Comparison of ENCODE assay signal across 8 cellular contexts in genomic region chr9:95505072-95505471, GRCh38. TPM values are rescaled to one million over a fixed set of nuclear protein-coding genes. Genes with fewer than 3 reads are reported as not detected.
DNase-seq lines count a peak whose midpoint lies in the region; ATAC-seq, FAIRE-seq and TF ChIP-seq lines count a peak whose summit lies in the region.

No MANE protein-coding gene starts in this region.

- H3K36me3 Mint-ChIP-seq in CD4-positive, alpha-beta T cell (ENCODE audit: low read depth): peaks cover 24% of the 10 kb centered on the region

- POLR2A ChIA-PET in CD4-positive, alpha-beta T cell (lab: Charles Lee): interaction anchor here (0.5 to 6.7 kb wide), 3 partner anchors 11 to 43 kb away, joined by 3 to 99 read pairs (median 4); no protein-coding TSS in a partner anchor

- H3K36me3 ChIP-seq in duodenal mucosa (ENCODE audit: control insufficient read depth in 1 of 2, insufficient read depth in 2 of 2, low read length in 2 of 2): peaks cover 0 to 1% of the 10 kb centered on the region in 2 donors
- peaks cover 68% of the 10 kb centered on the region for H3K36me3 ChIP-seq in neuron (ENCODE audit: insufficient read depth, low read length)

- H3K4me3 Mint-ChIP-seq in CD4-positive, alpha-beta T cell: peak overlapping the region; percentile 91

- no peaks in the 10 kb centered on the region for H3K9me3 ChIP-seq in CD4-positive, alpha-beta T cell (ENCODE audit: control insufficient read depth, low read length)
- no peaks in the 10 kb centered on the region for H3K9me3 ChIP-seq in duodenal mucosa (ENCODE audit: control insufficient read depth in 1 of 2, low read length in 2 of 2)
- no peaks in the 10 kb centered on the region for H3K9me3 ChIP-seq in neuron (ENCODE audit: low read length)

- no peak overlapping the region for H3K9ac ChIP-seq in duodenal mucosa (ENCODE audit: low read depth in 1 of 2, low read length in 2 of 2)

- peaks cover 31% of the 10 kb centered on the region for H3K27me3 Mint-ChIP-seq in CD4-positive, alpha-beta T cell

- no peak for DNase-seq in CD4-positive, alpha-beta T cell
- DNase-seq in LNCaP clone FGC (ENCODE audit: low read depth): no peak
- DNase-seq in frontal cortex (ENCODE audit: low spot score in 2 of 2): no peak
- DNase-seq in dermis blood vessel endothelial cell: no peak
- no peak for DNase-seq in pons (ENCODE audit: low spot score)

- H2AFZ ChIP-seq in neuron (ENCODE audit: low read depth, low read length): no peak overlapping the region

- intact Hi-C loops in CD4-positive, alpha-beta T cell (cut with DNase I, micrococcal nuclease): loop anchor here in 1 of 2 experiments (5.0 to 10.0 kb wide), 2 partner anchors 372 to 780 kb away; partner anchors contain the start of genes AOPEP and ERCC6L2

- peaks cover 9 to 17% of the 10 kb centered on the region in 2 donors for H3K4me1 ChIP-seq in duodenal mucosa (ENCODE audit: control insufficient read depth in 1 of 2, insufficient read depth in 2 of 2, low read length in 2 of 2)
- H3K4me1 ChIP-seq in neuron (ENCODE audit: insufficient read depth, low read length): peaks cover 52% of the 10 kb centered on the region

- H3K4me1 Mint-ChIP-seq in CD4-positive, alpha-beta T cell (ENCODE audit: low read depth): peaks cover 54% of the 10 kb centered on the region

- H3K4me3 ChIP-seq in LNCaP clone FGC (ENCODE audit: low read depth, low read length) (peak overlapping the region; percentile 63), duodenal mucosa (ENCODE audit: low read depth in 1 of 2, low read length in 2 of 2) (peak overlapping the region; percentile 41 to 61), neuron (ENCODE audit: low read length) (peak overlapping the region; percentile 99)

- H3K27ac ChIP-seq in CD4-positive, alpha-beta T cell (ENCODE audit: low read depth, low read length): no peak overlapping the region
- H3K27ac ChIP-seq in duodenal mucosa (ENCODE audit: low read depth, low read length): no peak overlapping the region

- no peak for FAIRE-seq in frontal cortex (lab: Jason Lieb, UNC)

- no peaks in the 10 kb centered on the region for H3K9me3 Mint-ChIP-seq in CD4-positive, alpha-beta T cell

- peak overlapping the region; percentile 59 for H3K27ac Mint-ChIP-seq in CD4-positive, alpha-beta T cell

- CTCF ChIA-PET in CD4-positive, alpha-beta T cell (lab: Charles Lee): no interaction called here

- ATAC-seq in CD4-positive, alpha-beta T cell (ENCODE audit: poor library complexity): no peak
- no peak for ATAC-seq in GM21825 (IDR thresholded peaks at IDR 0.05; ENCODE audit: unreplicated experiment)

- TF ChIP-seq CTCF in CD4-positive, alpha-beta T cell (IDR thresholded peaks at IDR 0.05): no peak
- TF ChIP-seq CTCF in LNCaP clone FGC (IDR thresholded peaks at IDR 0.05; ENCODE audit: control insufficient read depth, extremely low read depth, insufficient read depth): no peak

- H3K27me3 ChIP-seq in CD4-positive, alpha-beta T cell (ENCODE audit: control insufficient read depth, insufficient read depth, low read length): peaks cover 11% of the 10 kb centered on the region
- H3K27me3 ChIP-seq in duodenal mucosa (ENCODE audit: control insufficient read depth in 1 of 2, insufficient read depth in 2 of 2, low read length in 2 of 2): no peaks in the 10 kb centered on the region
- H3K27me3 ChIP-seq in neuron (ENCODE audit: insufficient read depth, low read length): no peaks in the 10 kb centered on the region

RNA-seq across cellular contexts. Expression of gene PTCH1, which starts 11.7 kb away (rescaled TPM):
- 10 to 100 TPM; 15.8 to 17.0 TPM for total RNA-seq in CD4-positive, alpha-beta T cell
- total RNA-seq in frontal cortex: 8.2 TPM
- 3.4 and 6.9 TPM in 2 replicates for total RNA-seq in dermis blood vessel endothelial cell
